In the genomic region with DNA sequence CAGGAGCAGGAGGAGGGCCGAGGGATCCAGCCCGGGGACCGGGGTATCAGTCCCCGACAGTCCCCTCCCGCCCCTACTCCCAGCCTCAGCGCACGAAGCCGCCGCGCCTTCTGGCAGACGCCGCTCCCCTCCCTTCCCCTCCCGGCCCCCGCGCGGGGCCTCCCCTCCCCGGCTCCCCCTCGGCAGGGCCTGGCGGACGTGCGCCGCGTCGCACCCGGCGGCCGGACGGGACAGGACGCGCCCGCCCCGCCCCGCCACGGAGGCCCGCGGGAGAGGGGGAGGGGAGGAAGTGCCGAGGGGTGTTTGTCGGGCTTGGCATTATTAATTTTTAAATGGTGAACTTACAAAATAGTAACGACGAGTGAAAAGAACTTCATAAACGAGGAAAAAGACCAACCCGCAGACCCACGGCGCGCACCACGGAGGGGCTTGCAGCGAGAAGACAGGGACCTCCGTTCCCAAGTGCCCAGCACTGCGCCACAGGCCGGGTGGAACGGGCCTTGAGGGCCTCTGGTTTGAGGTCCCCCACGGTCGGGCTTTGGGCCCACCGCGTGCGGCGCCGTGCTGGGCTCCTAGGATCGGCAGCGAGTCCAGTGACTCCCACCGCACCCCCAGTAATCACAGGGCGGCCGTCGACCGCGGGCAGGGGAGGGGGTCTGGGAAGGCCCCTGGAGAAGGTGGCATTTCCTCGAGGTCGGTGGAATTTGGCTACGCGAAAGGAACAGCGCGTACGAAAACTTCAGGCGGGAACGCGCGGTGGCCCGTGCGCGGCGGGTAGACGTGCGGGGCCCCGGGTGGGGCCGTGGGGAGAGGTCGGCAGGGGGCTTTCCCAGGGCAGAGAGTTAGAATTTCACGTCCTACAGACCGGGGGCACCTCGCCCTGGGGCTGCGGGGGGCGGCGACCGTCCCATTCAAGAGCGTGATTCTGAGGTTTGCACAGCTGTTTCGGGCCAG, we compare ENCODE assay signal across 8 cellular contexts. TPM values are rescaled to one million over a fixed set of nuclear protein-coding genes. Genes with fewer than 3 reads are reported as not detected.
DNase-seq lines count a peak whose midpoint lies in the region; ATAC-seq, FAIRE-seq and TF ChIP-seq lines count a peak whose summit lies in the region.

No MANE protein-coding gene starts in this region.

- DNase-seq in A549 (ENCODE audit: low read depth in 1 of 2, low spot score in 1 of 2) (peak; percentile 41 to 73), GM13976 (ENCODE audit: low spot score) (peak; percentile 86), RCC 7860 (ENCODE audit: low spot score) (peak; percentile 47), glutamatergic neuron (no peak), nucleus accumbens (lab: John Stamatoyannopoulos, UW) (peak in 45 of 56 donors; percentile 22 to 87 (median 61)), vagina (ENCODE audit: extremely low spot score in 2 of 2) (no peak)

- intact Hi-C loops in vagina (cut with DNase I): loop anchor here (5.0 kb wide), 1 partner anchor 106 kb away; a partner anchor contains a TSS

- ATAC-seq in A549 (peak; percentile 13 to 14; a peak in 5 of 6 replicates), HG03108 (IDR thresholded peaks at IDR 0.05; ENCODE audit: unreplicated experiment) (peak; percentile 24)

- H3K9me3 ChIP-seq in A549 (no peaks in the 10 kb centered on the region), vagina (no peaks in the 10 kb centered on the region)

- peaks cover 47% of the 10 kb centered on the region for H3K4me1 Mint-ChIP-seq in activated naive CD4-positive, alpha-beta T cell treated with anti-CD3 and anti-CD28 coated beads, Interleukin-2, amount 50 U/mL, for 24 hours
- peaks cover 11% of the 10 kb centered on the region for H3K4me1 Mint-ChIP-seq in glutamatergic neuron (ENCODE audit: low read depth, unreplicated experiment)

- TF ChIP-seq EP300 in A549 (IDR thresholded peaks at IDR 0.05): no peak

- POLR2A ChIA-PET in A549 (lab: Yijun Ruan, JAX): no interaction called here

- H3K27me3 ChIP-seq in vagina: no peaks in the 10 kb centered on the region

- FAIRE-seq in A549 (lab: Jason Lieb, UNC) (no peak), RCC 7860 (lab: Jason Lieb, UNC) (no peak)

- peaks cover 39% of the 10 kb centered on the region for H3K4me1 ChIP-seq in A549
- peaks cover 47% of the 10 kb centered on the region for H3K4me1 ChIP-seq in vagina

- H3K36me3 ChIP-seq in vagina: peaks cover 0 to 23% of the 10 kb centered on the region in 2 donors

- H3K4me3 ChIP-seq in A549 (peak overlapping the region; percentile 94), vagina (peak overlapping the region; percentile 79 to 90)

- TF ChIP-seq CTCF in A549 (IDR thresholded peaks at IDR 0.05) (no peak), GM13976 (IDR thresholded peaks at IDR 0.05; ENCODE audit: borderline replicate concordance, control extremely low read depth, extremely low read depth, insufficient read depth, missing control alignments) (no peak), glutamatergic neuron (IDR thresholded peaks at IDR 0.05; ENCODE audit: partially characterized antibody, unreplicated experiment) (no peak), vagina (IDR thresholded peaks at IDR 0.05) (no peak)

- no peak; the same call in 1 of the 2 replicates for TF ChIP-seq POLR2A in A549 (IDR thresholded peaks at IDR 0.05; ENCODE audit: low read length)
- peak in 1 of 2 donors; percentile 20 for TF ChIP-seq POLR2A in vagina (IDR thresholded peaks at IDR 0.05)

- CTCF ChIA-PET in A549 (lab: Yijun Ruan, JAX): interaction anchor here (1.2 kb wide), 1 partner anchor 129 kb away, joined by 3 read pairs; a partner anchor contains a TSS

- in situ Hi-C loops in GM13976 (cut with MboI; ENCODE audit: low sequenced_read_pairs, unreplicated experiment): no loop called here

- peak overlapping the region; percentile 90 for H3K4me2 ChIP-seq in A549

- H3K27ac Mint-ChIP-seq in activated naive CD4-positive, alpha-beta T cell treated with anti-CD3 and anti-CD28 coated beads, Interleukin-2, amount 50 U/mL, for 24 hours: peak overlapping the region; percentile 55
- H3K27ac Mint-ChIP-seq in glutamatergic neuron (ENCODE audit: unreplicated experiment): no peak overlapping the region

- WGBS in A549 (ENCODE audit: missing lambda C conversion rate): 6% methylated on average over 55 of the region's 95 CpGs

- no peaks in the 10 kb centered on the region for H3K9me3 Mint-ChIP-seq in activated naive CD4-positive, alpha-beta T cell treated with anti-CD3 and anti-CD28 coated beads, Interleukin-2, amount 50 U/mL, for 24 hours
- H3K9me3 Mint-ChIP-seq in glutamatergic neuron (ENCODE audit: unreplicated experiment): peaks cover 12% of the 10 kb centered on the region

- no peak for TF ChIP-seq RAD21 in A549 (conservative IDR thresholded peaks at IDR 0.05 in 1 of 2, IDR thresholded peaks at IDR 0.05 in 1 of 2)

- H3K27me3 Mint-ChIP-seq in activated naive CD4-positive, alpha-beta T cell treated with anti-CD3 and anti-CD28 coated beads, Interleukin-2, amount 50 U/mL, for 24 hours: no peaks in the 10 kb centered on the region
- peaks cover 17% of the 10 kb centered on the region for H3K27me3 Mint-ChIP-seq in glutamatergic neuron (ENCODE audit: unreplicated experiment)

- peak overlapping the region; percentile 98 to 100 for H3K27ac ChIP-seq in A549
- peak overlapping the region; percentile 99 for H3K27ac ChIP-seq in vagina

- H3K4me3 Mint-ChIP-seq in activated naive CD4-positive, alpha-beta T cell treated with anti-CD3 and anti-CD28 coated beads, Interleukin-2, amount 50 U/mL, for 24 hours: peak overlapping the region; percentile 91
- peak overlapping the region; percentile 63 for H3K4me3 Mint-ChIP-seq in glutamatergic neuron (ENCODE audit: unreplicated experiment)

- peaks cover 2% of the 10 kb centered on the region for H3K36me3 Mint-ChIP-seq in activated naive CD4-positive, alpha-beta T cell treated with anti-CD3 and anti-CD28 coated beads, Interleukin-2, amount 50 U/mL, for 24 hours
- H3K36me3 Mint-ChIP-seq in glutamatergic neuron (ENCODE audit: unreplicated experiment): no peaks in the 10 kb centered on the region

TF ChIP-seq in A549, 52 proteins besides CTCF, POLR2A, EP300 and RAD21 (continues in another document):
- TF ChIP-seq NR3C1 (IDR thresholded peaks at IDR 0.05) (no peak), JUNB (IDR thresholded peaks at IDR 0.05) (no peak), ZC3H11A (IDR thresholded peaks at IDR 0.05) (no peak), KDM1A (IDR thresholded peaks at IDR 0.05; ENCODE audit: low read depth) (no peak), CBX2 (IDR thresholded peaks at IDR 0.05; ENCODE audit: borderline replicate concordance, low read depth) (no peak), CHD2 (IDR thresholded peaks at IDR 0.05; ENCODE audit: low read length, partially characterized antibody) (no peak), CEBPB (IDR thresholded peaks at IDR 0.05) (no peak), HOXA7 (CRISPR knock-in tag; IDR thresholded peaks at IDR 0.05) (no peak), ZSCAN20 (CRISPR knock-in tag; IDR thresholded peaks at IDR 0.05) (no peak), PHF8 (IDR thresholded peaks at IDR 0.05; ENCODE audit: borderline replicate concordance, low read depth) (peak; percentile 32), SREBF2 (IDR thresholded peaks at IDR 0.05) (no peak), JUN (IDR thresholded peaks at IDR 0.05) (peak in 1 of 2 experiments; percentile 69), HOXB13 (CRISPR knock-in tag; IDR thresholded peaks at IDR 0.05; ENCODE audit: low read depth) (no peak), ZNF302 (CRISPR knock-in tag; IDR thresholded peaks at IDR 0.05) (no peak), RARB (CRISPR knock-in tag; IDR thresholded peaks at IDR 0.05) (no peak), SMC3 (IDR thresholded peaks at IDR 0.05) (no peak), RCOR1 (IDR thresholded peaks at IDR 0.05; ENCODE audit: low read depth, low read length) (no peak)
- TF ChIP-seq, protein P1, sequence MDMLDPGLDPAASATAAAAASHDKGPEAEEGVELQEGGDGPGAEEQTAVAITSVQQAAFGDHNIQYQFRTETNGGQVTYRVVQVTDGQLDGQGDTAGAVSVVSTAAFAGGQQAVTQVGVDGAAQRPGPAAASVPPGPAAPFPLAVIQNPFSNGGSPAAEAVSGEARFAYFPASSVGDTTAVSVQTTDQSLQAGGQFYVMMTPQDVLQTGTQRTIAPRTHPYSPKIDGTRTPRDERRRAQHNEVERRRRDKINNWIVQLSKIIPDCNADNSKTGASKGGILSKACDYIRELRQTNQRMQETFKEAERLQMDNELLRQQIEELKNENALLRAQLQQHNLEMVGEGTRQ (IDR thresholded peaks at IDR 0.05): no peak

RNA-seq across cellular contexts. Expression of a gene that starts 1.0 kb away (rescaled TPM):
- polyA plus RNA-seq in A549 (2011; rRNA removed): 50.3 and 64.3 TPM in 2 replicates
- polyA plus RNA-seq in A549 (2012; cell fraction: cytosol; rRNA removed): 80.1 and 110 TPM in 2 replicates
- 128 and 139 TPM in 2 replicates for polyA plus RNA-seq in A549 (2012; cell fraction: nucleus; rRNA removed)
- polyA plus RNA-seq in A549 (2017; fragmentation: RNase III; extraction: RNeasy Plus Mini Kit Qiagen cat#74134 plus additional on column Dnase treatment): 34.6 to 42.8 TPM (median 39.5 TPM) in 3 replicates
- polyA minus RNA-seq in A549 (2011; rRNA and poly(A)+ RNA removed): 110 and 115 TPM in 2 replicates
- 9.7 TPM for total RNA-seq in glutamatergic neuron (ENCODE audit: unreplicated experiment)
- total RNA-seq in vagina: 103 TPM

RNA-seq across cellular contexts. Expression of a gene that starts 16.6 kb away (rescaled TPM):
- polyA plus RNA-seq in A549 (2011; rRNA removed): 0.36 and 0.52 TPM in 2 replicates
- 0.21 and 0.22 TPM in 2 replicates for polyA plus RNA-seq in A549 (2012; cell fraction: cytosol; rRNA removed)
- polyA plus RNA-seq in A549 (2012; cell fraction: nucleus; rRNA removed): 0.55 and 2.4 TPM in 2 replicates
- 0.11 to 0.18 TPM (median 0.14 TPM) in 3 replicates for polyA plus RNA-seq in A549 (2017; fragmentation: RNase III; extraction: RNeasy Plus Mini Kit Qiagen cat#74134 plus additional on column Dnase treatment)
- 1.2 and 1.5 TPM in 2 replicates for polyA minus RNA-seq in A549 (2011; rRNA and poly(A)+ RNA removed)
- not detected for total RNA-seq in glutamatergic neuron (ENCODE audit: unreplicated experiment)
- total RNA-seq in vagina: 36.6 TPM

RNA-seq across cellular contexts. Expression of a gene that starts 20.2 kb away (rescaled TPM):
- polyA plus RNA-seq in A549 (2011; rRNA removed) (2.3 and 3.7 TPM in 2 replicates), A549 (2017; fragmentation: RNase III; extraction: RNeasy Plus Mini Kit Qiagen cat#74134 plus additional on column Dnase treatment) (1.2 to 1.9 TPM (median 1.9 TPM) in 3 replicates)
- polyA plus RNA-seq in A549 (2012; cell fraction: cytosol; rRNA removed): 0.67 and 0.89 TPM in 2 replicates
- polyA plus RNA-seq in A549 (2012; cell fraction: nucleus; rRNA removed): 1.2 and 1.9 TPM in 2 replicates
- 4.9 and 6.1 TPM in 2 replicates for polyA minus RNA-seq in A549 (2011; rRNA and poly(A)+ RNA removed)
- total RNA-seq in glutamatergic neuron (ENCODE audit: unreplicated experiment) (not detected), vagina (not detected)

RNA-seq across cellular contexts. Expression of a gene that starts 42.1 kb away (rescaled TPM):
- polyA plus RNA-seq in A549 (2011; rRNA removed) (0.17 and 0.41 TPM in 2 replicates), A549 (2017; fragmentation: RNase III; extraction: RNeasy Plus Mini Kit Qiagen cat#74134 plus additional on column Dnase treatment) (0.09 to 0.15 TPM in 2 of 3 replicates, not detected in the other)
- polyA plus RNA-seq in A549 (2012; cell fraction: cytosol; rRNA removed): 0.14 and 0.20 TPM in 2 replicates
- 0.33 and 0.34 TPM in 2 replicates for polyA plus RNA-seq in A549 (2012; cell fraction: nucleus; rRNA removed)
- polyA minus RNA-seq in A549 (2011; rRNA and poly(A)+ RNA removed): 1.9 and 2.0 TPM in 2 replicates
- total RNA-seq in glutamatergic neuron (ENCODE audit: unreplicated experiment) (not detected), vagina (not detected)

Comparison
In these comparisons a context has a peak if more than half of its experiments do, and no peak if none do; other contexts are left out.
1. DNase-seq: peak in A549 (2 of 2), GM13976 (single experiment), RCC 7860 (single experiment) and nucleus accumbens (45 of 56); none in glutamatergic neuron (single experiment) and vagina (0 of 2).
2. RNA of a gene that starts 16.6 kb away (total RNA-seq): 36.6 TPM in vagina (single experiment); not detected in glutamatergic neuron (single experiment); every median in the first group is over 10 times any median in the second.